Comparison of ENCODE assay signal across 19 cellular contexts in the genomic region with DNA sequence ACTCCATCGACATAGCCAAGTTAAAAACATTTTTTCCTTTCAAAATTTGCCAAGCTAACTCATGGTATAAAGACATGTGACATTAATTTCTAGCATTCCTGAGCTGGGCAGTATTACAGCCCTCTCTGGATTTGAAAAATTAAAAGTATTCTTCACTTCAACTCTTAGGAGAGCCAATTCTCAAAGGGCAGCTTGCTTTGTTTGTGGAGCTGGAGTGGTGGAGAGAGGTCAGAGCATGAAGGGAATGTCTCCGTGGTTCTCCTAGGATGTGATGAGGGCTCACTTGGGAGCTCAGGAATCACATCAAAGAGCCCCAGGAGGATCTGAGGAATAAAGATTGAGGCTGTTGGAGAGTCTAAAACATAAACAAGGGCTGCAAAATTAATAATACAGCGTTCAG. TPM values are rescaled to one million over a fixed set of nuclear protein-coding genes. Genes with fewer than 3 reads are reported as not detected.
"Had no signal": no experiment of that assay in that cellular context is flagged by ENCODE, and none has a peak within 500 bp of the region (broad histone marks: within the 10 kb centered on the region; RNA-seq: fewer than 3 reads in every experiment).

No MANE protein-coding gene starts in this region.

- H3K27ac ChIP-seq: esophagus squamous epithelium, neutrophil, pancreas had no signal

- DNase-seq: central memory CD4-positive, alpha-beta T cell; effector memory CD8-positive, alpha-beta T cell; esophagus squamous epithelium; foreskin melanocyte; head of caudate nucleus; hippocampal formation; kidney glomerular epithelial cell; mammary epithelial cell; naive thymus-derived CD4-positive, alpha-beta T cell; nephron progenitor cell; pancreas; right cardiac atrium; stimulated activated CD4-positive, alpha-beta T cell treated with anti-CD3 and anti-CD28 coated beads, Interleukin-4, amount 100 ng/mL, for 1 hour had no signal

- H3K36me3 ChIP-seq: esophagus squamous epithelium, neutrophil, pancreas, tibial nerve had no signal

- H3K4me1 ChIP-seq: esophagus squamous epithelium, pancreas had no signal

- FAIRE-seq: islet of Langerhans, pancreas had no signal

- ATAC-seq: effector memory CD8-positive, alpha-beta T cell; naive thymus-derived CD4-positive, alpha-beta T cell; pancreas; right cardiac atrium; stimulated activated memory B cell treated with anti-CD40 and anti-IgM and Interleukin-4, amounts not matched to agents 10 μg/mL and 1 μg/mL and 100 μg/mL, for 72 hours had no signal

- H3K4me2 ChIP-seq: smooth muscle cell had no signal

- H3K27me3 ChIP-seq: esophagus squamous epithelium, neutrophil, pancreas, tibial nerve had no signal

- H3K4me3 ChIP-seq: esophagus squamous epithelium, pancreas, smooth muscle cell, tibial nerve had no signal

- H3K9me3 ChIP-seq: neutrophil, pancreas had no signal

RNA-seq across cellular contexts. Expression of a gene that starts 46.9 kb away (rescaled TPM):
- total RNA-seq: epithelial cell of proximal tubule, mammary epithelial cell had no signal
- polyA plus RNA-seq: mammary epithelial cell; naive thymus-derived CD4-positive, alpha-beta T cell; smooth muscle cell had no signal
